8 cellular contexts compared by ENCODE assay signal in the genomic region with DNA sequence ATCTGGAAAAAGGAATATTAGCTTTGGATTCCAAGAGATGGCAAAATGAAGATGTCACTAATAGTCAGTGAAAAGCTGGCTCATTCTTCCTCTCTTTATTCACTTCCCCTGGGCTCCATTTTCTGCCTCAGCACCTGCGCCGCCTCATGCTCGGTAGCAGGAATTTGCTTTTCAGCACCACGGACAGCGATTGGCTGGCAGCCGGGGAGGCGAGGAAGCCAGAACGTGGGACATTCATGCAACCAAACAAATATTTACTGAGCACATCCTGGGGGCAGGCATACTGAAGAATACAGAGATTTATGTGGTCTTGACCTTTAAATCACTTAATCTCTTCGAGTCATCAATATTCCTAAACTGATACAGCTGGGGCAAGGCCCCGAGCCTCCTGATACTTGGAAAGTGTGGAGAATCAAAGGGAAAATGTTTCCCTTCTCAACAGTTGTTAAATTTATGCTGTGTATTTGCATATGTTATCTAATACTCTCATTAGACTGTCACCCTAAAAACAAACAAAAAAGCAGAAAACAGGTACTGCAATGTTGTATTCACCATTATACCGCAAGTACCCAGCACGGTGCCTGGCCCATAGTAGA. TPM values are rescaled to one million over a fixed set of nuclear protein-coding genes. Genes with fewer than 3 reads are reported as not detected.
A peak's percentile ranks its signal among the peaks of the same experiment; 100 is the strongest.
DNase-seq lines count a peak whose midpoint lies in the region; ATAC-seq and TF ChIP-seq lines count a peak whose summit lies in the region.
"Had no signal": no experiment of that assay in that cellular context is flagged by ENCODE, and none has a peak within 500 bp of the region (broad histone marks: within the 10 kb centered on the region; RNA-seq: fewer than 3 reads in every experiment).

No MANE protein-coding gene starts in this region.

- H3K23ac ChIP-seq in trophoblast cell (ENCODE audit: low read length), result no peak overlapping the region

- no peak overlapping the region for H3K4me3 ChIP-seq in H7 (ENCODE audit: insufficient read depth, low read depth, low read length)
- H3K4me3 ChIP-seq in PC-9, result no peak overlapping the region
- H3K4me3 ChIP-seq in trophoblast cell (ENCODE audit: low read depth, low read length), result no peak overlapping the region

- H3K4me2 ChIP-seq in PC-9 (no peak overlapping the region), trophoblast cell (ENCODE audit: low read length) (no peak overlapping the region)

- no peaks in the 10 kb centered on the region for H3K79me2 ChIP-seq in PC-9 (ENCODE audit: low read depth)
- no peaks in the 10 kb centered on the region for H3K79me2 ChIP-seq in trophoblast cell (ENCODE audit: control insufficient read depth, insufficient read depth, low read length, poor library complexity)

- DNase-seq in H7, result peak; percentile 66
- DNase-seq in PC-9, result peak; percentile 39 to 55
- peak; percentile 22 to 32 for DNase-seq in activated T-helper 1 cell treated with anti-CD3 and anti-CD28 coated beads, Interleukin-2, amount 50 U/mL, for 16 hours (ENCODE audit: low read depth in 1 of 2, low spot score in 1 of 2)
- peak; percentile 56 for DNase-seq in germinal center (ENCODE audit: low spot score)
- DNase-seq in trophoblast cell, result peak; percentile 59 to 88

- no peak overlapping the region for H4K91ac ChIP-seq in trophoblast cell (ENCODE audit: low read depth, low read length)

- H2AFZ ChIP-seq in PC-9 (no peak overlapping the region), trophoblast cell (ENCODE audit: insufficient read depth, low read length, poor library complexity) (no peak overlapping the region)

- H3K14ac ChIP-seq in trophoblast cell (ENCODE audit: low read length), result no peak overlapping the region

- intact Hi-C loops in PC-9 (cut with micrococcal nuclease; ENCODE audit: unreplicated experiment), result loop anchor here (2.0 kb wide), 1 partner anchor 167 kb away; no protein-coding TSS in a partner anchor

- no peak overlapping the region for H4K12ac ChIP-seq in trophoblast cell (ENCODE audit: low read depth, low read length)

- H3K9me3 ChIP-seq in PC-9 (ENCODE audit: insufficient read depth, low read depth) (no peaks in the 10 kb centered on the region), trophoblast cell (ENCODE audit: insufficient read depth, low read depth, low read length) (no peaks in the 10 kb centered on the region)

- no CpG with 5 or more reads among the region's 12 CpGs for WGBS in trophoblast cell (ENCODE audit: extremely low coverage, insufficient coverage, insufficient read length)

- H3F3A ChIP-seq in PC-9 (ENCODE audit: insufficient read depth, low read depth), result no peaks in the 10 kb centered on the region

- H4K8ac ChIP-seq in trophoblast cell (ENCODE audit: low read depth, low read length), result no peak overlapping the region

- H2BK5ac ChIP-seq in trophoblast cell (ENCODE audit: low read depth, low read length, poor library complexity), result no peak overlapping the region

- no peak overlapping the region for H3K27ac ChIP-seq in PC-9
- no peak overlapping the region for H3K27ac ChIP-seq in trophoblast cell (ENCODE audit: low read depth, low read length)
- H3K27ac ChIP-seq: VCaP had no signal

- no peak overlapping the region for H3K18ac ChIP-seq in trophoblast cell (ENCODE audit: low read length)

- H3K36me3 ChIP-seq in H7 (replicated peaks; ENCODE audit: control insufficient read depth, insufficient read depth, low read length) (no peaks in the 10 kb centered on the region), PC-9 (ENCODE audit: low read depth) (no peaks in the 10 kb centered on the region), trophoblast cell (ENCODE audit: control insufficient read depth in 1 of 2, insufficient read depth in 2 of 2, low read length in 2 of 2) (no peaks in the 10 kb centered on the region)

- BruUV-seq in PC-9 (replicated peaks; lab: Mats Ljungman, UMichigan), result no TSS peak

- no peak overlapping the region for H2BK12ac ChIP-seq in trophoblast cell (ENCODE audit: low read length)

- ATAC-seq in HG02884 (IDR thresholded peaks at IDR 0.05; ENCODE audit: unreplicated experiment), result no peak
- no peak for ATAC-seq in GM18502 (IDR thresholded peaks at IDR 0.05; ENCODE audit: poor library complexity, unreplicated experiment)

- H3K4me1 ChIP-seq in PC-9 (replicated peaks; ENCODE audit: insufficient read depth) (no peaks in the 10 kb centered on the region), trophoblast cell (ENCODE audit: control insufficient read depth in 1 of 2, insufficient read depth in 2 of 2, low read length in 2 of 2) (no peaks in the 10 kb centered on the region)

- H3K4ac ChIP-seq in trophoblast cell (ENCODE audit: low read depth, low read length), result no peak overlapping the region

- POLR2A ChIA-PET in PC-9 (lab: Charles Lee; ENCODE audit: unreplicated experiment), result no interaction called here

- H3K9ac ChIP-seq in trophoblast cell (ENCODE audit: low read length), result no peak overlapping the region

- no peaks in the 10 kb centered on the region for H4K20me1 ChIP-seq in PC-9 (ENCODE audit: insufficient read depth)

- H3K79me1 ChIP-seq in trophoblast cell (ENCODE audit: low read length), result no peaks in the 10 kb centered on the region

- peaks cover 3% of the 10 kb centered on the region for H3K27me3 ChIP-seq in H7 (ENCODE audit: control insufficient read depth, insufficient read depth, low read length)
- peaks cover 48% of the 10 kb centered on the region for H3K27me3 ChIP-seq in PC-9 (ENCODE audit: insufficient read depth, low read depth)
- no peaks in the 10 kb centered on the region for H3K27me3 ChIP-seq in trophoblast cell (ENCODE audit: insufficient read depth, low read length)

- no peak overlapping the region for H2AK5ac ChIP-seq in trophoblast cell (ENCODE audit: low read length)

- CTCF ChIA-PET in PC-9 (lab: Charles Lee), result interaction anchor here (0.6 kb wide), 1 partner anchor 737 kb away, joined by 4 read pairs; no protein-coding TSS in a partner anchor

- H3K9me2 ChIP-seq in PC-9 (ENCODE audit: insufficient read depth), result no peaks in the 10 kb centered on the region; the same call in 1 of the 2 replicates

- no peak overlapping the region for H2BK120ac ChIP-seq in trophoblast cell (ENCODE audit: insufficient read depth, low read length, poor library complexity)

- no peak for TF ChIP-seq CTCF in PC-9 (conservative IDR thresholded peaks at IDR 0.05)

RNA-seq across cellular contexts. Expression of gene PDYN, which starts 12.1 kb away (rescaled TPM):
- total RNA-seq in H7 (2014; rRNA removed; shearing (Covaris generic)), result 0.15 and 0.52 TPM in 2 replicates
- total RNA-seq in PC-9 (2021), result not detected in 2 replicates
- polyA plus RNA-seq in trophoblast cell (2013), result not detected in 2 replicates
